13 cellular contexts compared by ENCODE assay signal in the genomic region with DNA sequence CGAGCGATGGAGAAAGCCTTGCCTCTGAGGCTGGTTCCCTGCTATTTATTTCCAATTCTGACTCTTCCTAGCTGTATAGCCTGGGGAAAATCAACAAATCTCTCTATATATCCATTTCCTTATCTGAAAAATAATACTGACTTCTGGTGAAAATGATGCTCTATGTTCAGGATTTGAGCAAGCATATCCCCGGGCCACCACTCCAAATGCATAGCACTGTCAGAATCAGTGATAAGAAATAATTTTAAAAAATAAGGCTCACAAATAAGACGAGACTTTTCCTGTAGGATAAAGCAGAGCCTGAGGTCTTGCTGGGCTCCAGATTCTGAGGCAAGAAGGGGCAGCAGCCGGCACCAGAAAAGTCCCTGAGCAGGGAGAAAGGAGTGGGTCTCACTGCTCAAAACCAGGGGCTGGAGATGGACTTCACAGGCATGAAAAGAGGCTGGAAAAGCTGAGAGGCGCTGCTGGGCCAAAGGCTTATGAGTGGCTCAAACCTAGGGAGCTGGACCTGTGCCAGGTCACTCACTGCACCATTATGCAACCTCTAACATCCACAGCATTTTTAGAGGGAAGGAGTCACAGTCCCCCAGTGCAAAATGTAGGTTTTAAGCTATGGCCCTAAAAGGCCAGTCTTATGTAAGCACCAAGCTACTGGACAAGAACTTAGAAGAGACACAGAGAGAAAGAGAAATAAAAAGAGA. TPM values are rescaled to one million over a fixed set of nuclear protein-coding genes. Genes with fewer than 3 reads are reported as not detected.
DNase-seq lines count a peak whose midpoint lies in the region; ATAC-seq and TF ChIP-seq lines count a peak whose summit lies in the region.
"Had no signal": no experiment of that assay in that cellular context is flagged by ENCODE, and none has a peak within 500 bp of the region (broad histone marks: within the 10 kb centered on the region; RNA-seq: fewer than 3 reads in every experiment).

No MANE protein-coding gene starts in this region.

- ATAC-seq in GM18519 (IDR thresholded peaks at IDR 0.05; ENCODE audit: low FRiP score, unreplicated experiment) = no peak

- H3K36me3 Mint-ChIP-seq in progenitor cell of endocrine pancreas (ENCODE audit: insufficient read depth) = peaks cover 2% of the 10 kb centered on the region
- H3K36me3 Mint-ChIP-seq: brain had no signal

- no peak overlapping the region for H3K4me3 ChIP-seq in cardiac fibroblast (replicated peaks in 1 of 2; ENCODE audit: low read depth in 2 of 2, low read length in 2 of 2)
- H3K4me3 ChIP-seq: transverse colon had no signal

- DNase-seq in NCI-H146 (lab: John Stamatoyannopoulos, UW) = peak; percentile 8
- DNase-seq in NCI-H146 treated with DMSO at 0.1 percent for 48 hours (lab: John Stamatoyannopoulos, UW; ENCODE audit: unreplicated experiment) = no peak
- DNase-seq in NCI-H1092 (lab: John Stamatoyannopoulos, UW) = peak; percentile 17
- DNase-seq in cardiac fibroblast (ENCODE audit: low read depth in 2 of 2) = peak; percentile 49 to 54
- peak; percentile 25 for DNase-seq in midbrain (lab: John Stamatoyannopoulos, UW)
- DNase-seq in central memory CD4-positive, alpha-beta T cell = no peak
- no peak for DNase-seq in progenitor cell of endocrine pancreas (ENCODE audit: low spot score, unreplicated experiment)
- DNase-seq: NCI-H526 treated with DMSO at 0.1 percent for 48 hours, SW 1271, transverse colon had no signal

- H3K4me1 Mint-ChIP-seq in progenitor cell of endocrine pancreas (ENCODE audit: low read depth) = peaks cover 2% of the 10 kb centered on the region

- H3K27ac Mint-ChIP-seq in progenitor cell of endocrine pancreas = no peak overlapping the region
- H3K27ac Mint-ChIP-seq: brain had no signal

- no peak for TF ChIP-seq CTCF in cardiac fibroblast (IDR thresholded peaks at IDR 0.05; ENCODE audit: low read depth, low read length)
- TF ChIP-seq CTCF in progenitor cell of endocrine pancreas (IDR thresholded peaks at IDR 0.05; ENCODE audit: unreplicated experiment) = no peak

- H3K4me3 Mint-ChIP-seq in progenitor cell of endocrine pancreas (ENCODE audit: low read depth) = no peak overlapping the region
- H3K4me3 Mint-ChIP-seq: brain had no signal

- H3K27me3 Mint-ChIP-seq in progenitor cell of endocrine pancreas = no peaks in the 10 kb centered on the region

- H3K9me3 Mint-ChIP-seq in progenitor cell of endocrine pancreas (ENCODE audit: low read depth) = peaks cover 3% of the 10 kb centered on the region
- H3K9me3 Mint-ChIP-seq: brain had no signal

RNA-seq across cellular contexts. Expression of a gene that starts 48.1 kb away (rescaled TPM):
- 3.6 and 5.3 TPM in 2 replicates for total RNA-seq in progenitor cell of endocrine pancreas
- total RNA-seq: A673 had no signal

RNA-seq across cellular contexts. Expression of a gene that starts 54.4 kb away (rescaled TPM):
- total RNA-seq in progenitor cell of endocrine pancreas = 95.0 and 97.2 TPM in 2 replicates
- total RNA-seq: A673 had no signal

Comparison
In these comparisons a context has a peak if more than half of its experiments do, and no peak if none do; other contexts are left out.
1. DNase-seq: peak in NCI-H146 (single experiment), NCI-H1092 (single experiment), cardiac fibroblast (2 of 2) and midbrain (single experiment); none in NCI-H146 treated with DMSO at 0.1 percent for 48 hours (single experiment), central memory CD4-positive, alpha-beta T cell (single experiment) and progenitor cell of endocrine pancreas (single experiment).